12 cellular contexts compared by ENCODE assay signal in genomic region chr17:15378243-15378642, GRCh38. TPM values are rescaled to one million over a fixed set of nuclear protein-coding genes. Genes with fewer than 3 reads are reported as not detected.
"Had no signal": no experiment of that assay in that cellular context is flagged by ENCODE, and none has a peak within 500 bp of the region (broad histone marks: within the 10 kb centered on the region; RNA-seq: fewer than 3 reads in every experiment).

No MANE protein-coding gene starts in this region.

- H3K9me3 ChIP-seq: neutrophil, suprapubic skin had no signal

- H3K27me3 ChIP-seq: suprapubic skin had no signal

- H3K27ac Mint-ChIP-seq: activated naive CD4-positive, alpha-beta T cell treated with anti-CD3 and anti-CD28 coated beads for 36 hours had no signal

- H3K9me3 Mint-ChIP-seq: activated naive CD4-positive, alpha-beta T cell treated with anti-CD3 and anti-CD28 coated beads for 36 hours had no signal

- H3K36me3 ChIP-seq: neutrophil, suprapubic skin had no signal

- DNase-seq: activated naive CD4-positive, alpha-beta T cell treated with anti-CD3 and anti-CD28 coated beads for 36 hours; activated T-cell treated with anti-CD3 and anti-CD28 coated beads for 4 hours; glutamatergic neuron; stimulated activated naive CD8-positive, alpha-beta T cell treated with anti-CD3 and anti-CD28 coated beads, Interleukin-15, Interleukin-2, amounts not matched to agents 100 U/mL and 50 U/mL, for 24 hours; T-helper 1 cell had no signal

- H3K27ac ChIP-seq: neutrophil, suprapubic skin had no signal

- H3K4me3 Mint-ChIP-seq: activated naive CD4-positive, alpha-beta T cell treated with anti-CD3 and anti-CD28 coated beads for 36 hours had no signal

- FAIRE-seq: colon, small intestine had no signal

- H3K4me3 ChIP-seq: suprapubic skin had no signal

- ATAC-seq: activated CD4-positive, CD25-positive, alpha-beta regulatory T cell treated with anti-CD3 and anti-CD28 coated beads, Interleukin-2, amount 50 U/mL, for 24 hours; esophagus mucosa; stimulated activated naive CD8-positive, alpha-beta T cell treated with anti-CD3 and anti-CD28 coated beads, Interleukin-15, Interleukin-2, amounts not matched to agents 100 U/mL and 50 U/mL, for 24 hours had no signal

RNA-seq across cellular contexts. Expression of gene TEKT3, which starts 36.8 kb away (rescaled TPM):
- total RNA-seq: activated naive CD4-positive, alpha-beta T cell treated with anti-CD3 and anti-CD28 coated beads for 36 hours; esophagus mucosa; myocyte; suprapubic skin had no signal
